In genomic region chr3:165642761-165643432, GRCh38 we compare ENCODE assay signal across 9 cellular contexts.
DNase-seq lines count a peak whose midpoint lies in the region; ATAC-seq and TF ChIP-seq lines count a peak whose summit lies in the region.
"Had no signal": no experiment of that assay in that cellular context is flagged by ENCODE, and none has a peak within 500 bp of the region (broad histone marks: within the 10 kb centered on the region; RNA-seq: fewer than 3 reads in every experiment).

No MANE protein-coding gene starts in this region.

- no peak overlapping the region for H3K4me3 ChIP-seq in HEK293 (ENCODE audit: low read depth, low read length)
- H3K4me3 ChIP-seq in fibroblast of pulmonary artery (replicated peaks; ENCODE audit: low read depth, low read length): peak overlapping the region; percentile 12
- H3K4me3 ChIP-seq in skeletal muscle cell (ENCODE audit: low read depth, low read length): no peak overlapping the region

- POLR2A ChIA-PET in HEK293 (lab: Yijun Ruan, JAX): no interaction called here

- CTCF ChIA-PET in HEK293 (lab: Yijun Ruan, JAX): interaction anchor here (0.5 kb wide), 1 partner anchor 9 kb away, joined by 3 read pairs; no protein-coding TSS in a partner anchor

- no peaks in the 10 kb centered on the region for H3K4me1 ChIP-seq in HEK293 (ENCODE audit: control insufficient read depth, insufficient read depth, low read length)

- peak; percentile 91 for DNase-seq in RPMI8226
- DNase-seq in fibroblast of pulmonary artery (ENCODE audit: low read depth): peak; percentile 98
- peak; percentile 94 for DNase-seq in skeletal muscle cell (ENCODE audit: low read depth)
- no peak for DNase-seq in effector CD8-positive, alpha-beta T cell (lab: John Stamatoyannopoulos, UW)
- no peak for DNase-seq in NCI-H82 treated with DMSO at 0.1 percent for 48 hours (lab: John Stamatoyannopoulos, UW; ENCODE audit: unreplicated experiment)
- DNase-seq: activated naive CD8-positive, alpha-beta T cell treated with anti-CD3 and anti-CD28 coated beads, Interleukin-2, amount 10 ng/mL, durations not matched to agents 7 days and 5 days had no signal

- H3K27ac ChIP-seq in HEK293 (ENCODE audit: extremely low read depth, low read depth, low read length): no peak overlapping the region

- TF ChIP-seq CTCF in HEK293 (tag by site-specific recombination; IDR thresholded peaks at IDR 0.05) (no peak), fibroblast of pulmonary artery (IDR thresholded peaks at IDR 0.05; ENCODE audit: low read length, missing control alignments) (no peak)

- ATAC-seq in HG02884 (IDR thresholded peaks at IDR 0.05; ENCODE audit: unreplicated experiment) (no peak), GM18520 (IDR thresholded peaks at IDR 0.05; ENCODE audit: unreplicated experiment) (no peak)

- no peaks in the 10 kb centered on the region for H3K36me3 ChIP-seq in HEK293 (ENCODE audit: control insufficient read depth in 2 of 2, insufficient read depth in 1 of 2, low read length in 2 of 2)

- no peaks in the 10 kb centered on the region for H3K9me3 ChIP-seq in HEK293 (ENCODE audit: control insufficient read depth, insufficient read depth, low read depth, low read length)

TF ChIP-seq in HEK293, 187 proteins besides CTCF, POLR2A, EP300 and RAD21:
- 0 out of 2 replicates have a peak, but pooled peaks have one; percentile 15 for TF ChIP-seq ZNF366 (tag by site-specific recombination; conservative IDR thresholded peaks at IDR 0.05)
- no peak for TF ChIP-seq ZNF621 (tag by site-specific recombination; IDR thresholded peaks at IDR 0.05)
- TF ChIP-seq KLF9 (tag by site-specific recombination; IDR thresholded peaks at IDR 0.05; ENCODE audit: low read depth): no peak
- no peak for TF ChIP-seq YY2 (tag by site-specific recombination; IDR thresholded peaks at IDR 0.05)
- TF ChIP-seq ZNF530 (tag by site-specific recombination; IDR thresholded peaks at IDR 0.05; ENCODE audit: low read depth): no peak
- peak; percentile 53 for TF ChIP-seq SETDB1 (IDR thresholded peaks at IDR 0.05; ENCODE audit: insufficient read length, low read length)
- no peak for TF ChIP-seq ZNF544 (tag by site-specific recombination; IDR thresholded peaks at IDR 0.05)
- no peak for TF ChIP-seq SALL2 (tag by site-specific recombination; IDR thresholded peaks at IDR 0.05; ENCODE audit: borderline replicate concordance)

Comparison
In these comparisons a context has a peak if more than half of its experiments do, and no peak if none do; other contexts are left out.
1. DNase-seq: peak in RPMI8226 (single experiment), fibroblast of pulmonary artery (single experiment) and skeletal muscle cell (single experiment); none in effector CD8-positive, alpha-beta T cell (single experiment) and NCI-H82 treated with DMSO at 0.1 percent for 48 hours (single experiment).